ENCODE assay signal across 1 cellular context in genomic region chr10:23438547-23439451, GRCh38.
TF ChIP-seq lines count a peak whose summit lies in the region.

OTUD1 (plus strand) TSS chr10:23439075; CDS start chr10:23439458, 383 bp downstream.

TF ChIP-seq in HepG2, 621 proteins besides CTCF, POLR2A, EP300 and RAD21 (continued from another document and continues in another):
- TF ChIP-seq, protein P1, sequence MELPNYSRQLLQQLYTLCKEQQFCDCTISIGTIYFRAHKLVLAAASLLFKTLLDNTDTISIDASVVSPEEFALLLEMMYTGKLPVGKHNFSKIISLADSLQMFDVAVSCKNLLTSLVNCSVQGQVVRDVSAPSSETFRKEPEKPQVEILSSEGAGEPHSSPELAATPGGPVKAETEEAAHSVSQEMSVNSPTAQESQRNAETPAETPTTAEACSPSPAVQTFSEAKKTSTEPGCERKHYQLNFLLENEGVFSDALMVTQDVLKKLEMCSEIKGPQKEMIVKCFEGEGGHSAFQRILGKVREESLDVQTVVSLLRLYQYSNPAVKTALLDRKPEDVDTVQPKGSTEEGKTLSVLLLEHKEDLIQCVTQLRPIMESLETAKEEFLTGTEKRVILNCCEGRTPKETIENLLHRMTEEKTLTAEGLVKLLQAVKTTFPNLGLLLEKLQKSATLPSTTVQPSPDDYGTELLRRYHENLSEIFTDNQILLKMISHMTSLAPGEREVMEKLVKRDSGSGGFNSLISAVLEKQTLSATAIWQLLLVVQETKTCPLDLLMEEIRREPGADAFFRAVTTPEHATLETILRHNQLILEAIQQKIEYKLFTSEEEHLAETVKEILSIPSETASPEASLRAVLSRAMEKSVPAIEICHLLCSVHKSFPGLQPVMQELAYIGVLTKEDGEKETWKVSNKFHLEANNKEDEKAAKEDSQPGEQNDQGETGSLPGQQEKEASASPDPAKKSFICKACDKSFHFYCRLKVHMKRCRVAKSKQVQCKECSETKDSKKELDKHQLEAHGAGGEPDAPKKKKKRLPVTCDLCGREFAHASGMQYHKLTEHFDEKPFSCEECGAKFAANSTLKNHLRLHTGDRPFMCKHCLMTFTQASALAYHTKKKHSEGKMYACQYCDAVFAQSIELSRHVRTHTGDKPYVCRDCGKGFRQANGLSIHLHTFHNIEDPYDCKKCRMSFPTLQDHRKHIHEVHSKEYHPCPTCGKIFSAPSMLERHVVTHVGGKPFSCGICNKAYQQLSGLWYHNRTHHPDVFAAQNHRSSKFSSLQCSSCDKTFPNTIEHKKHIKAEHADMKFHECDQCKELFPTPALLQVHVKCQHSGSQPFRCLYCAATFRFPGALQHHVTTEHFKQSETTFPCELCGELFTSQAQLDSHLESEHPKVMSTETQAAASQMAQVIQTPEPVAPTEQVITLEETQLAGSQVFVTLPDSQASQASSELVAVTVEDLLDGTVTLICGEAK (IDR thresholded peaks at IDR 0.05): no peak
- TF ChIP-seq, protein P1 (CRISPR knock-in tag; IDR thresholded peaks at IDR 0.05): no peak
- TF ChIP-seq SRSF4 (IDR thresholded peaks at IDR 0.05; ENCODE audit: low read depth, low read length, poor library complexity, severe bottlenecking): no peak
- TF ChIP-seq AGO1 (IDR thresholded peaks at IDR 0.05; ENCODE audit: low read depth, low read length, poor library complexity, severe bottlenecking): no peak
- TF ChIP-seq CCDC6 (CRISPR knock-in tag; IDR thresholded peaks at IDR 0.05): no peak
- no peak for TF ChIP-seq KLF13 (CRISPR knock-in tag; IDR thresholded peaks at IDR 0.05)
- no peak for TF ChIP-seq ZNF280B (CRISPR knock-in tag; IDR thresholded peaks at IDR 0.05; ENCODE audit: borderline replicate concordance)
- peak; percentile 53; the same call in 1 of the 2 replicates for TF ChIP-seq TARDBP (CRISPR knock-in tag; IDR thresholded peaks at IDR 0.05)
- no peak for TF ChIP-seq ZSCAN12 (CRISPR knock-in tag; IDR thresholded peaks at IDR 0.05)
- TF ChIP-seq MYC (CRISPR knock-in tag; IDR thresholded peaks at IDR 0.05; ENCODE audit: borderline replicate concordance): peak; percentile 70; the same call in 1 of the 2 replicates
- TF ChIP-seq, protein P2, sequence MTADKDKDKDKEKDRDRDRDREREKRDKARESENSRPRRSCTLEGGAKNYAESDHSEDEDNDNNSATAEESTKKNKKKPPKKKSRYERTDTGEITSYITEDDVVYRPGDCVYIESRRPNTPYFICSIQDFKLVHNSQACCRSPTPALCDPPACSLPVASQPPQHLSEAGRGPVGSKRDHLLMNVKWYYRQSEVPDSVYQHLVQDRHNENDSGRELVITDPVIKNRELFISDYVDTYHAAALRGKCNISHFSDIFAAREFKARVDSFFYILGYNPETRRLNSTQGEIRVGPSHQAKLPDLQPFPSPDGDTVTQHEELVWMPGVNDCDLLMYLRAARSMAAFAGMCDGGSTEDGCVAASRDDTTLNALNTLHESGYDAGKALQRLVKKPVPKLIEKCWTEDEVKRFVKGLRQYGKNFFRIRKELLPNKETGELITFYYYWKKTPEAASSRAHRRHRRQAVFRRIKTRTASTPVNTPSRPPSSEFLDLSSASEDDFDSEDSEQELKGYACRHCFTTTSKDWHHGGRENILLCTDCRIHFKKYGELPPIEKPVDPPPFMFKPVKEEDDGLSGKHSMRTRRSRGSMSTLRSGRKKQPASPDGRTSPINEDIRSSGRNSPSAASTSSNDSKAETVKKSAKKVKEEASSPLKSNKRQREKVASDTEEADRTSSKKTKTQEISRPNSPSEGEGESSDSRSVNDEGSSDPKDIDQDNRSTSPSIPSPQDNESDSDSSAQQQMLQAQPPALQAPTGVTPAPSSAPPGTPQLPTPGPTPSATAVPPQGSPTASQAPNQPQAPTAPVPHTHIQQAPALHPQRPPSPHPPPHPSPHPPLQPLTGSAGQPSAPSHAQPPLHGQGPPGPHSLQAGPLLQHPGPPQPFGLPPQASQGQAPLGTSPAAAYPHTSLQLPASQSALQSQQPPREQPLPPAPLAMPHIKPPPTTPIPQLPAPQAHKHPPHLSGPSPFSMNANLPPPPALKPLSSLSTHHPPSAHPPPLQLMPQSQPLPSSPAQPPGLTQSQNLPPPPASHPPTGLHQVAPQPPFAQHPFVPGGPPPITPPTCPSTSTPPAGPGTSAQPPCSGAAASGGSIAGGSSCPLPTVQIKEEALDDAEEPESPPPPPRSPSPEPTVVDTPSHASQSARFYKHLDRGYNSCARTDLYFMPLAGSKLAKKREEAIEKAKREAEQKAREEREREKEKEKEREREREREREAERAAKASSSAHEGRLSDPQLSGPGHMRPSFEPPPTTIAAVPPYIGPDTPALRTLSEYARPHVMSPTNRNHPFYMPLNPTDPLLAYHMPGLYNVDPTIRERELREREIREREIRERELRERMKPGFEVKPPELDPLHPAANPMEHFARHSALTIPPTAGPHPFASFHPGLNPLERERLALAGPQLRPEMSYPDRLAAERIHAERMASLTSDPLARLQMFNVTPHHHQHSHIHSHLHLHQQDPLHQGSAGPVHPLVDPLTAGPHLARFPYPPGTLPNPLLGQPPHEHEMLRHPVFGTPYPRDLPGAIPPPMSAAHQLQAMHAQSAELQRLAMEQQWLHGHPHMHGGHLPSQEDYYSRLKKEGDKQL (CRISPR knock-in tag; IDR thresholded peaks at IDR 0.05; ENCODE audit: low read depth): no peak
- TF ChIP-seq LCORL (IDR thresholded peaks at IDR 0.05): no peak
- no peak for TF ChIP-seq LCORL (CRISPR knock-in tag; IDR thresholded peaks at IDR 0.05)
- TF ChIP-seq MYNN (CRISPR knock-in tag; IDR thresholded peaks at IDR 0.05; ENCODE audit: low read depth): no peak
- TF ChIP-seq, protein P3, sequence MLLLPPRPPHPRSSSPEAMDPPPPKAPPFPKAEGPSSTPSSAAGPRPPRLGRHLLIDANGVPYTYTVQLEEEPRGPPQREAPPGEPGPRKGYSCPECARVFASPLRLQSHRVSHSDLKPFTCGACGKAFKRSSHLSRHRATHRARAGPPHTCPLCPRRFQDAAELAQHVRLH (CRISPR knock-in tag; IDR thresholded peaks at IDR 0.05; ENCODE audit: borderline replicate concordance, low read depth): peak; percentile 37; the same call in 1 of the 2 replicates
- TF ChIP-seq YEATS4 (CRISPR knock-in tag; IDR thresholded peaks at IDR 0.05; ENCODE audit: borderline replicate concordance): 0 out of 2 replicates have a peak, but pooled peaks have one; percentile 77
- 0 out of 2 replicates have a peak, but pooled peaks have one; percentile 29 for TF ChIP-seq ZFP36L1 (CRISPR knock-in tag; IDR thresholded peaks at IDR 0.05)
- 0 out of 2 replicates have a peak, but pooled peaks have one; percentile 7 for TF ChIP-seq THRA (CRISPR knock-in tag; IDR thresholded peaks at IDR 0.05; ENCODE audit: borderline replicate concordance)
- no peak for TF ChIP-seq MAFK (conservative IDR thresholded peaks at IDR 0.05 in 1 of 2, IDR thresholded peaks at IDR 0.05 in 1 of 2; ENCODE audit: low read length in 2 of 2)
- TF ChIP-seq ZNF430 (CRISPR knock-in tag; IDR thresholded peaks at IDR 0.05): no peak
- TF ChIP-seq YEATS2 (CRISPR knock-in tag; IDR thresholded peaks at IDR 0.05; ENCODE audit: borderline replicate concordance): no peak
- peak; percentile 84 for TF ChIP-seq ZBTB14 (CRISPR knock-in tag; IDR thresholded peaks at IDR 0.05)
- no peak for TF ChIP-seq SMAD3 (CRISPR knock-in tag; IDR thresholded peaks at IDR 0.05)
- TF ChIP-seq, protein P4, sequence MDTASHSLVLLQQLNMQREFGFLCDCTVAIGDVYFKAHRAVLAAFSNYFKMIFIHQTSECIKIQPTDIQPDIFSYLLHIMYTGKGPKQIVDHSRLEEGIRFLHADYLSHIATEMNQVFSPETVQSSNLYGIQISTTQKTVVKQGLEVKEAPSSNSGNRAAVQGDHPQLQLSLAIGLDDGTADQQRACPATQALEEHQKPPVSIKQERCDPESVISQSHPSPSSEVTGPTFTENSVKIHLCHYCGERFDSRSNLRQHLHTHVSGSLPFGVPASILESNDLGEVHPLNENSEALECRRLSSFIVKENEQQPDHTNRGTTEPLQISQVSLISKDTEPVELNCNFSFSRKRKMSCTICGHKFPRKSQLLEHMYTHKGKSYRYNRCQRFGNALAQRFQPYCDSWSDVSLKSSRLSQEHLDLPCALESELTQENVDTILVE (CRISPR knock-in tag; IDR thresholded peaks at IDR 0.05): no peak
- no peak for TF ChIP-seq ZNF569 (CRISPR knock-in tag; IDR thresholded peaks at IDR 0.05; ENCODE audit: borderline replicate concordance)
- TF ChIP-seq PLRG1 (conservative IDR thresholded peaks at IDR 0.05): no peak
- no peak for TF ChIP-seq ZNF12 (CRISPR knock-in tag; IDR thresholded peaks at IDR 0.05)
- no peak for TF ChIP-seq ZNF205 (CRISPR knock-in tag; IDR thresholded peaks at IDR 0.05)
- no peak for TF ChIP-seq NKX3-1 (CRISPR knock-in tag; IDR thresholded peaks at IDR 0.05)
- TF ChIP-seq NR2F2 (IDR thresholded peaks at IDR 0.05; ENCODE audit: borderline replicate concordance, low read depth): no peak
- no peak; the same call in 1 of the 2 replicates for TF ChIP-seq ZNF564 (CRISPR knock-in tag; IDR thresholded peaks at IDR 0.05)
- peak; percentile 62; the same call in 1 of the 2 replicates for TF ChIP-seq ARID2 (CRISPR knock-in tag; IDR thresholded peaks at IDR 0.05; ENCODE audit: borderline replicate concordance)
- TF ChIP-seq TRIM24 (CRISPR knock-in tag; IDR thresholded peaks at IDR 0.05): no peak
- TF ChIP-seq ZNF557 (CRISPR knock-in tag; IDR thresholded peaks at IDR 0.05): no peak
- TF ChIP-seq ZFAT (CRISPR knock-in tag; conservative IDR thresholded peaks at IDR 0.05): no peak
- TF ChIP-seq PITX1 (CRISPR knock-in tag; IDR thresholded peaks at IDR 0.05): 0 out of 2 replicates have a peak, but pooled peaks have one; percentile 10
- no peak for TF ChIP-seq ZNF264 (CRISPR knock-in tag; IDR thresholded peaks at IDR 0.05)
- TF ChIP-seq ATM (IDR thresholded peaks at IDR 0.05; ENCODE audit: borderline replicate concordance): no peak
- no peak for TF ChIP-seq SMC3 (IDR thresholded peaks at IDR 0.05; ENCODE audit: low read length)
